Comparison of ENCODE assay signal across 11 cellular contexts in genomic region chr11:68549789-68550484, GRCh38.
DNase-seq lines count a peak whose midpoint lies in the region; ATAC-seq and TF ChIP-seq lines count a peak whose summit lies in the region.
"Had no signal": no experiment of that assay in that cellular context is flagged by ENCODE, and none has a peak within 500 bp of the region (broad histone marks: within the 10 kb centered on the region; RNA-seq: fewer than 3 reads in every experiment).

No MANE protein-coding gene starts in this region.

- no peak for TF ChIP-seq EP300 in tibial nerve (IDR thresholded peaks at IDR 0.05)

- H3K27me3 Mint-ChIP-seq in activated naive CD4-positive, alpha-beta T cell treated with anti-CD3 and anti-CD28 coated beads, Interleukin-2, amount 10 ng/mL, durations not matched to agents 7 days and 5 days = no peaks in the 10 kb centered on the region
- H3K27me3 Mint-ChIP-seq in activated naive CD8-positive, alpha-beta T cell treated with anti-CD3 and anti-CD28 coated beads, Interleukin-2, amount 10 ng/mL, durations not matched to agents 7 days and 5 days = no peaks in the 10 kb centered on the region

- peak overlapping the region; percentile 35 to 70 for H3K27ac ChIP-seq in lung (ENCODE audit: low read depth in 1 of 2, low read length in 1 of 2)
- H3K27ac ChIP-seq in tibial nerve = peak overlapping the region in 3 of 4 donors; percentile 19 to 36 (median 28)
- H3K27ac ChIP-seq: foreskin keratinocyte had no signal

- no peak overlapping the region for H3K4me3 Mint-ChIP-seq in activated naive CD4-positive, alpha-beta T cell treated with anti-CD3 and anti-CD28 coated beads, Interleukin-2, amount 10 ng/mL, durations not matched to agents 7 days and 5 days
- H3K4me3 Mint-ChIP-seq in activated naive CD8-positive, alpha-beta T cell treated with anti-CD3 and anti-CD28 coated beads, Interleukin-2, amount 10 ng/mL, durations not matched to agents 7 days and 5 days = peak overlapping the region; percentile 39

- no peaks in the 10 kb centered on the region for H3K27me3 ChIP-seq in lung (ENCODE audit: control insufficient read depth, insufficient read depth)
- H3K27me3 ChIP-seq in tibial nerve = no peaks in the 10 kb centered on the region
- H3K27me3 ChIP-seq: foreskin keratinocyte had no signal

- peaks cover 72% of the 10 kb centered on the region for H3K36me3 Mint-ChIP-seq in activated naive CD4-positive, alpha-beta T cell treated with anti-CD3 and anti-CD28 coated beads, Interleukin-2, amount 10 ng/mL, durations not matched to agents 7 days and 5 days
- H3K36me3 Mint-ChIP-seq in activated naive CD8-positive, alpha-beta T cell treated with anti-CD3 and anti-CD28 coated beads, Interleukin-2, amount 10 ng/mL, durations not matched to agents 7 days and 5 days = peaks cover 45% of the 10 kb centered on the region

- H3K4me1 Mint-ChIP-seq in activated naive CD4-positive, alpha-beta T cell treated with anti-CD3 and anti-CD28 coated beads, Interleukin-2, amount 10 ng/mL, durations not matched to agents 7 days and 5 days = peaks cover 50% of the 10 kb centered on the region
- H3K4me1 Mint-ChIP-seq in activated naive CD8-positive, alpha-beta T cell treated with anti-CD3 and anti-CD28 coated beads, Interleukin-2, amount 10 ng/mL, durations not matched to agents 7 days and 5 days = peaks cover 38% of the 10 kb centered on the region

- peak; percentile 48 for ATAC-seq in activated naive CD8-positive, alpha-beta T cell treated with anti-CD3 and anti-CD28 coated beads, Interleukin-2, amount 10 ng/mL, durations not matched to agents 7 days and 5 days (ENCODE audit: low read depth)
- no peak for ATAC-seq in lung (ENCODE audit: insufficient read depth, low FRiP score)
- no peak for ATAC-seq in GM19351 (IDR thresholded peaks at IDR 0.05; ENCODE audit: unreplicated experiment)
- ATAC-seq: foreskin keratinocyte, GM12878 had no signal

- H3K9me3 ChIP-seq in lung (ENCODE audit: control insufficient read depth in 2 of 2, insufficient read depth in 1 of 2, low read length in 1 of 2) (no peaks in the 10 kb centered on the region), tibial nerve (no peaks in the 10 kb centered on the region)

- 53 to 56% methylated on average over 11 of the region's 11 CpGs for WGBS in lung, 2 donors
- WGBS in tibial nerve, 2 donors = 65 to 70% methylated on average over 11 of the region's 11 CpGs

- H3K36me3 ChIP-seq in lung (ENCODE audit: control insufficient read depth in 2 of 2, insufficient read depth in 2 of 2, low read length in 2 of 2) (peaks cover 7 to 22% of the 10 kb centered on the region in 2 donors), tibial nerve (peaks cover 0 to 47% (median 0%) of the 10 kb centered on the region in 3 donors)

- H3K4me3 ChIP-seq in lung = no peak overlapping the region
- no peak overlapping the region for H3K4me3 ChIP-seq in tibial nerve
- H3K4me3 ChIP-seq: GM12878 had no signal

- no peak for DNase-seq in activated naive CD4-positive, alpha-beta T cell treated with anti-CD3 and anti-CD28 coated beads, Interleukin-2, amount 10 ng/mL, durations not matched to agents 7 days and 5 days
- DNase-seq in activated naive CD4-positive, alpha-beta T cell (lab: John Stamatoyannopoulos, UW) = no peak
- no peak for DNase-seq in activated naive CD8-positive, alpha-beta T cell treated with anti-CD3 and anti-CD28 coated beads, Interleukin-2, amount 10 ng/mL, durations not matched to agents 7 days and 5 days
- DNase-seq in lung (ENCODE audit: low spot score) (no peak), tibial nerve (ENCODE audit: low spot score in 2 of 2) (no peak), H4 (ENCODE audit: low spot score) (no peak), RKO (ENCODE audit: low spot score) (no peak)
- DNase-seq: foreskin keratinocyte, SW 1271 had no signal

- TF ChIP-seq CTCF in lung (IDR thresholded peaks at IDR 0.05; ENCODE audit: control extremely low read depth, extremely low read depth) (no peak), tibial nerve (IDR thresholded peaks at IDR 0.05) (no peak)

- CTCF ChIA-PET in activated naive CD4-positive, alpha-beta T cell treated with anti-CD3 and anti-CD28 coated beads, Interleukin-2, amount 10 ng/mL, durations not matched to agents 7 days and 5 days (lab: Charles Lee) = interaction anchor here (1.9 kb wide), 1 partner anchor 34 kb away, joined by 8 read pairs; no protein-coding TSS in a partner anchor

- no peak for TF ChIP-seq POLR2A in tibial nerve (IDR thresholded peaks at IDR 0.05)

- peak overlapping the region; percentile 80 for H3K27ac Mint-ChIP-seq in activated naive CD4-positive, alpha-beta T cell treated with anti-CD3 and anti-CD28 coated beads, Interleukin-2, amount 10 ng/mL, durations not matched to agents 7 days and 5 days
- H3K27ac Mint-ChIP-seq in activated naive CD8-positive, alpha-beta T cell treated with anti-CD3 and anti-CD28 coated beads, Interleukin-2, amount 10 ng/mL, durations not matched to agents 7 days and 5 days = peak overlapping the region; percentile 69

- POLR2A ChIA-PET in activated naive CD8-positive, alpha-beta T cell treated with anti-CD3 and anti-CD28 coated beads, Interleukin-2, amount 10 ng/mL, durations not matched to agents 7 days and 5 days (lab: Charles Lee) = no interaction called here

- H3K4me1 ChIP-seq in lung (ENCODE audit: control insufficient read depth in 2 of 2, insufficient read depth in 2 of 2, low read length in 2 of 2) = peaks cover 10 to 19% of the 10 kb centered on the region in 2 donors
- H3K4me1 ChIP-seq in tibial nerve = peaks cover 0 to 30% (median 13%) of the 10 kb centered on the region in 4 donors

- H3K9me3 Mint-ChIP-seq in activated naive CD4-positive, alpha-beta T cell treated with anti-CD3 and anti-CD28 coated beads, Interleukin-2, amount 10 ng/mL, durations not matched to agents 7 days and 5 days = no peaks in the 10 kb centered on the region
- H3K9me3 Mint-ChIP-seq in activated naive CD8-positive, alpha-beta T cell treated with anti-CD3 and anti-CD28 coated beads, Interleukin-2, amount 10 ng/mL, durations not matched to agents 7 days and 5 days = no peaks in the 10 kb centered on the region
